ENCODE assay signal across 8 cellular contexts in the genomic region with DNA sequence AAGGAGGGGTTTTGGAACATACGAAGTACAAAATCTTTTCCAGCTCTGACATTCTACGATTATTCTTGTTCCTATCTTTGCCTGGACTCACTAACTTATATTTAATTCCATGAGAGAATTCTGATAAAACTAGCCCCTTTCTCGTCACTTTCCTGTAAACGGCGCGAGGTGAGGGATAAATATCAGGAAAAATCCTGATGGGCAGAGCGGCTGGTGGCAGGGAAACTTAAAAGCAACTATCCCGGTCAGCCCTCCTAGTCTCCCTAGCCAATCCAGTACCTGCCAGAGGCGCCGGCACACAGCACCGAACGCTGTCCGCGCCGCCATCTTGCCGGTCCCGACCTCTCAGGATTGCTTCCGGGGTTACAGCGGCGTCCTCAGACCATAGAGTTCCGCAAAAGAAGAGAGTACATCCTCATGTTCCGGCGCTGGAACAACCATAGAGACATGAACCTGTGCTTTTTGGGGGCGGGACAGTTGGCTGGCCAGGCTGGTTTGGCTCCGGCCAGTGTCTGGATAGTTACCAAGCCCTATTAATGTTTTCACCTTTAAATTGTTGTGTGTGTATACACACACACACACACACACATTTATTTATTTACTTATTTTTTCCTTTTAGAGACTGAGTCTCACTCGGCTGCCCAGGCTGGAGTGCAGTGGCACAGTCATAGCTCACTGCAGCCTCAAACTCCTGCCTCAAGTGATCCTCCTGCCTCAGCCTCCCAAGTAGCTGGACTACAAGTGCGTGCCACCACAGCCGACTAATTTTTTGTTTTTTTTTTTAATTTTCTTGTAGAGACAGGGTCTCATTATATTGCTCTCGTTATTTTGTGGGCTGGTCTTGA. TPM values are rescaled to one million over a fixed set of nuclear protein-coding genes. Genes with fewer than 3 reads are reported as not detected.
DNase-seq lines count a peak whose midpoint lies in the region; ATAC-seq lines count a peak whose summit lies in the region.

Gene MRPS10 (minus strand): TSS at position 339 of the 845 bp plus-strand sequence. CDS start 12 bp downstream, at position 327.

- H3K27ac Mint-ChIP-seq in CD8-positive, alpha-beta memory T cell = peak within 1 kb of the TSS; percentile 72 to 98 (median 96)

- H3K4me1 ChIP-seq in CD8-positive, alpha-beta memory T cell (ENCODE audit: insufficient read depth, low read length) = peaks cover 24% of the 10 kb centered on the region
- peaks cover 4% of the 10 kb centered on the region for H3K4me1 ChIP-seq in effector memory CD4-positive, alpha-beta T cell (ENCODE audit: control insufficient read depth, insufficient read depth, low read length, poor library complexity, severe bottlenecking)

- H3K36me3 Mint-ChIP-seq in CD8-positive, alpha-beta memory T cell = peaks cover 5 to 22% (median 8%) of the 10 kb centered on the region in 3 donors

- no peaks in the 10 kb centered on the region for H3K9me3 ChIP-seq in CD8-positive, alpha-beta memory T cell (ENCODE audit: low read length)
- H3K9me3 ChIP-seq in effector memory CD4-positive, alpha-beta T cell (ENCODE audit: control insufficient read depth, low read length) = no peaks in the 10 kb centered on the region

- no peaks in the 10 kb centered on the region for H3K27me3 ChIP-seq in CD8-positive, alpha-beta memory T cell (ENCODE audit: insufficient read depth, low read length, poor library complexity, severe bottlenecking)
- no peaks in the 10 kb centered on the region for H3K27me3 ChIP-seq in effector memory CD4-positive, alpha-beta T cell (replicated peaks; ENCODE audit: control insufficient read depth, insufficient read depth, low read length, poor library complexity, severe bottlenecking)

- CTCF ChIA-PET in CD8-positive, alpha-beta memory T cell (lab: Charles Lee) = interaction anchor here (0.7 to 1.9 kb wide), 8 partner anchors 114 to 508 kb away, joined by 3 to 8 read pairs (median 4); partner anchors contain the start of genes FRS3 and UBR2

- H3K27ac ChIP-seq in CD8-positive, alpha-beta memory T cell (ENCODE audit: low read depth, low read length) = peak within 1 kb of the TSS; percentile 82
- peak within 1 kb of the TSS; percentile 70 for H3K27ac ChIP-seq in effector memory CD4-positive, alpha-beta T cell (ENCODE audit: insufficient read depth, low read length, poor library complexity, severe bottlenecking)

- peak within 1 kb of the TSS; percentile 99 for H3K4me3 ChIP-seq in CD8-positive, alpha-beta memory T cell (ENCODE audit: low read length)
- peak within 1 kb of the TSS; percentile 80 for H3K4me3 ChIP-seq in effector memory CD4-positive, alpha-beta T cell (ENCODE audit: insufficient read depth, low read depth, low read length, poor library complexity, severe bottlenecking)

- ATAC-seq in GM19468 (IDR thresholded peaks at IDR 0.05; ENCODE audit: extremely low read depth, unreplicated experiment) = peak; percentile 80

- H3K9me3 Mint-ChIP-seq in CD8-positive, alpha-beta memory T cell = no peaks in the 10 kb centered on the region

- peaks cover 12% of the 10 kb centered on the region for H3K36me3 ChIP-seq in CD8-positive, alpha-beta memory T cell (ENCODE audit: insufficient read depth, low read length)
- peaks cover 13% of the 10 kb centered on the region for H3K36me3 ChIP-seq in effector memory CD4-positive, alpha-beta T cell (ENCODE audit: control insufficient read depth, insufficient read depth, low read length)

- peaks cover 28 to 38% (median 29%) of the 10 kb centered on the region in 3 donors for H3K4me1 Mint-ChIP-seq in CD8-positive, alpha-beta memory T cell

- H3K27me3 Mint-ChIP-seq in CD8-positive, alpha-beta memory T cell = peaks cover 0 to 2% of the 10 kb centered on the region in 2 donors

- peak within 1 kb of the TSS; percentile 95 to 100 (median 98) for H3K4me3 Mint-ChIP-seq in CD8-positive, alpha-beta memory T cell

- POLR2A ChIA-PET in CD8-positive, alpha-beta memory T cell (lab: Charles Lee) = no interaction called here

- peak; percentile 84 to 94 (median 86) for DNase-seq in CD8-positive, alpha-beta memory T cell
- DNase-seq in HS-5 (ENCODE audit: low read depth) = peak; percentile 82
- peak; percentile 82 for DNase-seq in NK-92 treated with Interleukin-12 subunit alpha and Interleukin-12 subunit beta, amount 100 ng/mL, for 24 hours (lab: John Stamatoyannopoulos, UW)
- DNase-seq in activated CD8-positive, alpha-beta memory T cell treated with anti-CD3 and anti-CD28 coated beads for 24 hours = peak; percentile 92
- DNase-seq in effector memory CD4-positive, alpha-beta T cell = peak; percentile 74 to 86 (median 84)
- peak; percentile 96 for DNase-seq in lung microvascular endothelial cell (ENCODE audit: low read depth in 2 of 2)
- DNase-seq in stimulated activated CD4-positive, alpha-beta T cell treated with anti-CD3 and anti-CD28 coated beads, TNF-alpha, amount 100 ng/mL, for 48 hours (ENCODE audit: low read depth in 3 of 3) = peak; percentile 81 to 86 (median 85)

RNA-seq across cellular contexts. Expression of gene MRPS10, which starts in this region (rescaled TPM):
- total RNA-seq in CD8-positive, alpha-beta memory T cell = 10 to 100 TPM; 51.3 to 51.8 TPM
- polyA plus RNA-seq in CD8-positive, alpha-beta memory T cell = 50.6 TPM
- total RNA-seq in lung microvascular endothelial cell = 31.0 and 37.9 TPM in 2 replicates

Comparison
In these comparisons a context has a peak if more than half of its experiments do, and no peak if none do; other contexts are left out.
1. Peak in every context shown above with its lines: DNase-seq, ATAC-seq, H3K4me3 ChIP-seq and H3K27ac ChIP-seq.